In the genomic region with DNA sequence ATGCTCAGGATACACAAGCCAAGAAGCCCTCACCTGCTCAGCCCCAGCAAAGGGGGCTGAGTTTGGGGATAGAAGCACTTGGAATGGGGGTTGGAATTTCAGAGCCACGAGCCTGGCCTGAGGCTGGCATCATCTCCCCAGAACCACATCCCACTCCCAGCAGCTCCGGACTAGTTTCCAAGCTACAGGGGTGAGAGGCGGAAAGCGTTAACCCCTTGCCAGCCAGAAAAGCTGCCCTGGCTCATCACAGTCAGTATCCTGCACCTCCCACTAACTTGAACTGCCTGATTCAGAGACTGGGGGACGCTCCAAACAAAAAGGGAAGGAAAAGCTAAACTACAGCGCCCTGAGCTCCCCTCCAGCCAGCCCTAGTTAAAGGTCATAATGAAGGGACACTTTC, we compare ENCODE assay signal across 1 cellular context.
TF ChIP-seq lines count a peak whose summit lies in the region.

No MANE protein-coding gene starts in this region.

TF ChIP-seq in WTC11, 78 proteins besides CTCF, POLR2A, EP300 and RAD21 (continued from another document):
- TF ChIP-seq ZNF532 (CRISPR knock-in tag; IDR thresholded peaks at IDR 0.05; ENCODE audit: borderline replicate concordance) (no peak), ZNF232 (CRISPR knock-in tag; IDR thresholded peaks at IDR 0.05) (no peak), IRF1 (CRISPR knock-in tag; IDR thresholded peaks at IDR 0.05) (no peak)
TF ChIP-seq in WTC11: peak in this region for 0.
